17 cellular contexts compared by ENCODE assay signal in the genomic region with DNA sequence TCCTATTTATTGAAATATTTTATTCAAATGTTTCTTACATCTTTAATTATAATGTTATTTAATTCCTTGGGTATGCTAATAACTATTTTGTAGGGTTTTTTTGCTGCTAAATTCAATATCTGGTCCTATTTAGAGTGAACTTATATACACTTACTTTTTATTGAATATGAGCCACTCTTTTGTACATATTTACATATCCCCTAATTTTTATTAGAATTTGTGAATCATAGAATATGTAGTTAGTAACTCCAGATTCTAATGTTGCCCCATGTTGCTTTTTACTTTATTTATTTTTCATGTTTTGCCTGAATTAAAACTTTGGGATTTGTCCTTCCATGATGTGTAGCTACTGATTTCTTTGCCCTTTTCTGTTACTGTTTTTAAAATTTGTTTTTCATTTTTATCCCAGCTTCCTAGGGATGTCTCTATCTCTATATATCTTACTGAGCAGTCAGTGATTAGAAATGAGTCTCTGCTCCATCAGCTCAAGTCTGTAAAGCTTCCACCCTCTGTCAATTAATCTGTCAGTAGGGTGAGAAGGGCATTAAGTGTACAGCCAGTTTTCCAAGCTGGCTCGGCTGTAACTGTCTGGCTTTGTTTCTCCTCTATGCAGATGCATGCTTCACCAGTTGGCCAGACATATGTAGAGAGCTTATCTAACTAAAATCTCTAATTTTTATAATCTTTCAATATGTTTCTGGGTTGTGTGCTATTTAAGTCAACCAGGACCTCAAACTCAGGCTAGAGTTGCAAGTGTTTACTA.
DNase-seq lines count a peak whose midpoint lies in the region; ATAC-seq lines count a peak whose summit lies in the region.
"Had no signal": no experiment of that assay in that cellular context is flagged by ENCODE, and none has a peak within 500 bp of the region (broad histone marks: within the 10 kb centered on the region; RNA-seq: fewer than 3 reads in every experiment).

No MANE protein-coding gene starts in this region.

- no peak for ATAC-seq in HG03280 (IDR thresholded peaks at IDR 0.05; ENCODE audit: unreplicated experiment)

- no peak overlapping the region for H3K4me2 ChIP-seq in neuronal stem cell (ENCODE audit: insufficient read depth, low read length, poor library complexity, severe bottlenecking)
- H3K4me2 ChIP-seq: BLaER1 had no signal

- no CpG with 5 or more reads among the region's 1 CpG for WGBS in neuronal stem cell (ENCODE audit: extremely low coverage in 2 of 2, insufficient read length in 2 of 2, insufficient replicate concordance in 1 of 2), 2 donors

- no peak overlapping the region for H3K23ac ChIP-seq in neuronal stem cell (ENCODE audit: low read depth, low read length, poor library complexity)

- H3K14ac ChIP-seq in neuronal stem cell (ENCODE audit: low read length), result no peak overlapping the region

- no peaks in the 10 kb centered on the region for H3K27me3 ChIP-seq in neuronal stem cell (ENCODE audit: control insufficient read depth in 3 of 3, insufficient read depth in 3 of 3, low read depth in 1 of 3, low read length in 3 of 3)
- H3K27me3 ChIP-seq: BLaER1 had no signal

- no peaks in the 10 kb centered on the region for H3K9me3 ChIP-seq in neuronal stem cell (replicated peaks in 1 of 2; ENCODE audit: control insufficient read depth in 2 of 2, insufficient read depth in 1 of 2, low read depth in 1 of 2, low read length in 2 of 2)
- H3K9me3 ChIP-seq: BLaER1 had no signal

- no peak overlapping the region for H3K18ac ChIP-seq in neuronal stem cell (ENCODE audit: low read length)

- no peak overlapping the region for H4K8ac ChIP-seq in neuronal stem cell (ENCODE audit: low read depth, low read length)

- DNase-seq in DMS 273 (lab: John Stamatoyannopoulos, UW; ENCODE audit: unreplicated experiment), result peak; percentile 87
- DNase-seq in NCI-H2171 treated with DMSO at 0.1 percent for 48 hours (lab: John Stamatoyannopoulos, UW), result peak; percentile 71
- DNase-seq in NCI-H82 treated with DMSO at 0.1 percent for 48 hours (lab: John Stamatoyannopoulos, UW; ENCODE audit: unreplicated experiment), result peak; percentile 74
- DNase-seq in neuronal stem cell (ENCODE audit: low spot score), result no peak
- no peak for DNase-seq in dermis blood vessel endothelial cell
- no peak for DNase-seq in activated CD4-positive, CD25-positive, alpha-beta regulatory T cell treated with anti-CD3 and anti-CD28 coated beads, Interleukin-2, amount 50 U/mL, for 72 hours
- DNase-seq: CD4-positive, alpha-beta memory T cell; DMS79; HFFc6; IMR-90; NCI-H1417 treated with DMSO at 0.1 percent for 48 hours; NCI-H2029; NCI-H526; OCI-M1; SHP77 treated with DMSO at 0.1 percent for 48 hours had no signal

- H4K91ac ChIP-seq in neuronal stem cell (ENCODE audit: low read depth, low read length, poor library complexity), result no peak overlapping the region

- H3K27ac ChIP-seq in neuronal stem cell (replicated peaks; ENCODE audit: low read length), result no peak overlapping the region
- H3K27ac ChIP-seq: BLaER1 had no signal

- no peak overlapping the region for H2BK120ac ChIP-seq in neuronal stem cell (ENCODE audit: low read depth, low read length)

- no peak overlapping the region for H3K4me3 ChIP-seq in neuronal stem cell (ENCODE audit: low read length in 2 of 2)
- H3K4me3 ChIP-seq: BLaER1 had no signal

- no peak overlapping the region for H3K9ac ChIP-seq in neuronal stem cell (ENCODE audit: low read depth, low read length, poor library complexity)
- H3K9ac ChIP-seq: BLaER1 had no signal

- no peak overlapping the region for H2AK5ac ChIP-seq in neuronal stem cell (ENCODE audit: low read depth, low read length)

- no peaks in the 10 kb centered on the region for H3K36me3 ChIP-seq in neuronal stem cell (replicated peaks in 1 of 2; ENCODE audit: control insufficient read depth in 2 of 2, insufficient read depth in 2 of 2, low read length in 2 of 2)
- H3K36me3 ChIP-seq: BLaER1 had no signal

- H2BK15ac ChIP-seq in neuronal stem cell (ENCODE audit: low read length), result no peak overlapping the region

- no peak overlapping the region for H2BK5ac ChIP-seq in neuronal stem cell (ENCODE audit: low read length)

- H3K4me1 ChIP-seq in neuronal stem cell (ENCODE audit: control insufficient read depth in 2 of 2, insufficient read depth in 1 of 2, low read depth in 1 of 2, low read length in 2 of 2), result no peaks in the 10 kb centered on the region
- H3K4me1 ChIP-seq: BLaER1 had no signal

- peak overlapping the region; percentile 42 for H2AFZ ChIP-seq in neuronal stem cell (ENCODE audit: low read length)

- H3K4ac ChIP-seq in neuronal stem cell (ENCODE audit: low read length), result no peak overlapping the region

- H2BK12ac ChIP-seq in neuronal stem cell (ENCODE audit: low read length), result no peak overlapping the region

- H3K79me1 ChIP-seq in neuronal stem cell (ENCODE audit: low read depth, low read length), result no peaks in the 10 kb centered on the region

Comparison
In these comparisons a context has a peak if more than half of its experiments do, and no peak if none do; other contexts are left out.
1. DNase-seq: peak in DMS 273 (single experiment), NCI-H2171 treated with DMSO at 0.1 percent for 48 hours (single experiment) and NCI-H82 treated with DMSO at 0.1 percent for 48 hours (single experiment); none in neuronal stem cell (single experiment), dermis blood vessel endothelial cell (single experiment) and activated CD4-positive, CD25-positive, alpha-beta regulatory T cell treated with anti-CD3 and anti-CD28 coated beads, Interleukin-2, amount 50 U/mL, for 72 hours (single experiment).